In genomic region chr13:108226184-108226583, GRCh38 we compare ENCODE assay signal across 11 cellular contexts. TPM values are rescaled to one million over a fixed set of nuclear protein-coding genes. Genes with fewer than 3 reads are reported as not detected.
DNase-seq lines count a peak whose midpoint lies in the region; ATAC-seq, FAIRE-seq and TF ChIP-seq lines count a peak whose summit lies in the region.
"Had no signal": no experiment of that assay in that cellular context is flagged by ENCODE, and none has a peak within 500 bp of the region (broad histone marks: within the 10 kb centered on the region; RNA-seq: fewer than 3 reads in every experiment).

No MANE protein-coding gene starts in this region.

- H2AFZ ChIP-seq in trophoblast cell (ENCODE audit: insufficient read depth, low read length, poor library complexity), result no peak overlapping the region

- intact Hi-C loops in Right ventricle myocardium inferior (cut with DNase I), result no loop called here

- no peak overlapping the region for H4K8ac ChIP-seq in trophoblast cell (ENCODE audit: low read depth, low read length)

- H2BK120ac ChIP-seq in trophoblast cell (ENCODE audit: insufficient read depth, low read length, poor library complexity), result no peak overlapping the region

- H4K12ac ChIP-seq in trophoblast cell (ENCODE audit: low read depth, low read length), result no peak overlapping the region

- no peak overlapping the region for H3K9ac ChIP-seq in trophoblast cell (ENCODE audit: low read length)

- no peaks in the 10 kb centered on the region for H3K36me3 ChIP-seq in cardiac muscle cell
- peaks cover 3% of the 10 kb centered on the region for H3K36me3 ChIP-seq in bronchial epithelial cell (ENCODE audit: control insufficient read depth, insufficient read depth, low read length)
- H3K36me3 ChIP-seq in trophoblast cell (ENCODE audit: control insufficient read depth in 1 of 2, insufficient read depth in 2 of 2, low read length in 2 of 2), result no peaks in the 10 kb centered on the region

- H3K4me2 ChIP-seq in trophoblast cell (ENCODE audit: low read length), result no peak overlapping the region

- peaks cover 63% of the 10 kb centered on the region for H3K4me1 ChIP-seq in cardiac muscle cell (ENCODE audit: low read depth)
- no peaks in the 10 kb centered on the region for H3K4me1 ChIP-seq in trophoblast cell (ENCODE audit: control insufficient read depth in 1 of 2, insufficient read depth in 2 of 2, low read length in 2 of 2)

- TF ChIP-seq CTCF in cardiac muscle cell (IDR thresholded peaks at IDR 0.05; ENCODE audit: low read depth, low read length) (no peak), bronchial epithelial cell (IDR thresholded peaks at IDR 0.05; ENCODE audit: insufficient read depth, low read length, severe bottlenecking) (no peak)

- no peak overlapping the region for H3K23ac ChIP-seq in trophoblast cell (ENCODE audit: low read length)

- no peak overlapping the region for H4K91ac ChIP-seq in trophoblast cell (ENCODE audit: low read depth, low read length)

- H3K9me3 ChIP-seq in cardiac muscle cell (ENCODE audit: low read depth) (no peaks in the 10 kb centered on the region), trophoblast cell (ENCODE audit: insufficient read depth, low read depth, low read length) (no peaks in the 10 kb centered on the region)
- H3K9me3 ChIP-seq: BLaER1 treated with 17β-estradiol and CSF1 and Interleukin-3, amounts not matched to agents 10 nM and 100 nM had no signal

- H3K79me2 ChIP-seq in trophoblast cell (ENCODE audit: control insufficient read depth, insufficient read depth, low read length, poor library complexity), result no peaks in the 10 kb centered on the region

- no peak overlapping the region for H2BK5ac ChIP-seq in trophoblast cell (ENCODE audit: low read depth, low read length, poor library complexity)

- ATAC-seq in Right ventricle myocardium inferior, result no peak
- ATAC-seq in HG03460 (IDR thresholded peaks at IDR 0.05; ENCODE audit: unreplicated experiment), result peak; percentile 42

- no peaks in the 10 kb centered on the region for H3K79me1 ChIP-seq in trophoblast cell (ENCODE audit: low read length)

- no peak overlapping the region for H3K4ac ChIP-seq in trophoblast cell (ENCODE audit: low read depth, low read length)

- DNase-seq in cardiac muscle cell (ENCODE audit: low read depth in 1 of 2, low spot score in 1 of 2) (peak in 1 of 2 donors; percentile 73), Right ventricle myocardium inferior (ENCODE audit: missing footprints) (no peak), bronchial epithelial cell (ENCODE audit: low read depth) (peak; percentile 8), HT-29 (ENCODE audit: low spot score) (no peak), trophoblast cell (no peak), hepatic stellate cell (ENCODE audit: low spot score) (no peak), NCI-H1048 (lab: John Stamatoyannopoulos, UW) (no peak)
- DNase-seq: activated gamma-delta T cell, KG1 had no signal

- no peak for FAIRE-seq in bronchial epithelial cell (lab: Jason Lieb, UNC)

- no peak overlapping the region for H3K18ac ChIP-seq in trophoblast cell (ENCODE audit: low read length)

- H3K14ac ChIP-seq in trophoblast cell (ENCODE audit: low read length), result no peak overlapping the region

- H3K27me3 ChIP-seq in cardiac muscle cell (no peaks in the 10 kb centered on the region), bronchial epithelial cell (ENCODE audit: control insufficient read depth, insufficient read depth, low read length) (no peaks in the 10 kb centered on the region), trophoblast cell (ENCODE audit: insufficient read depth, low read length) (no peaks in the 10 kb centered on the region)
- H3K27me3 ChIP-seq: BLaER1 treated with 17β-estradiol and CSF1 and Interleukin-3, amounts not matched to agents 10 nM and 100 nM had no signal

- no peak overlapping the region for H2AK5ac ChIP-seq in trophoblast cell (ENCODE audit: low read length)

- H3K4me3 ChIP-seq in cardiac muscle cell (peak overlapping the region; percentile 26), bronchial epithelial cell (ENCODE audit: low read depth, low read length) (no peak overlapping the region), trophoblast cell (ENCODE audit: low read depth, low read length) (no peak overlapping the region)
- H3K4me3 ChIP-seq: BLaER1 treated with 17β-estradiol and CSF1 and Interleukin-3, amounts not matched to agents 10 nM and 100 nM had no signal

- no CpG with 5 or more reads among the region's 1 CpG for WGBS in trophoblast cell (ENCODE audit: extremely low coverage, insufficient coverage, insufficient read length)

- H2BK12ac ChIP-seq in trophoblast cell (ENCODE audit: low read length), result no peak overlapping the region

- peak overlapping the region; percentile 92 for H3K27ac ChIP-seq in cardiac muscle cell
- no peak overlapping the region for H3K27ac ChIP-seq in trophoblast cell (ENCODE audit: low read depth, low read length)

RNA-seq across cellular contexts. Expression of gene ABHD13, which starts 8.0 kb away (rescaled TPM):
- total RNA-seq in cardiac muscle cell (14.2 and 18.0 TPM in 2 replicates), Right ventricle myocardium inferior (4.9 TPM), bronchial epithelial cell (4.7 and 6.0 TPM in 2 replicates)
- polyA plus RNA-seq in cardiac muscle cell, result 19.8 and 20.3 TPM in 2 replicates
- total RNA-seq in HT-29 (2014; rRNA removed; shearing (Covaris generic)), result 3.6 and 5.1 TPM in 2 replicates
- polyA plus RNA-seq in trophoblast cell (2013), result 5.6 and 5.7 TPM in 2 replicates

RNA-seq across cellular contexts. Expression of gene LIG4, which starts 10.8 kb away (rescaled TPM):
- 9.9 and 16.2 TPM in 2 replicates for total RNA-seq in cardiac muscle cell
- polyA plus RNA-seq in cardiac muscle cell, result 8.9 and 14.4 TPM in 2 replicates
- 7.8 TPM for total RNA-seq in Right ventricle myocardium inferior
- 10.5 and 17.0 TPM in 2 replicates for total RNA-seq in bronchial epithelial cell
- 3.7 and 4.3 TPM in 2 replicates for total RNA-seq in HT-29 (2014; rRNA removed; shearing (Covaris generic))
- polyA plus RNA-seq in trophoblast cell (2013), result 7.3 and 7.5 TPM in 2 replicates

RNA-seq across cellular contexts. Expression of gene TNFSF13B, which starts 43.3 kb away (rescaled TPM):
- total RNA-seq in cardiac muscle cell (0.46 and 0.69 TPM in 2 replicates), Right ventricle myocardium inferior (2.1 TPM), bronchial epithelial cell (0.79 and 1.7 TPM in 2 replicates)
- 0.56 and 2.4 TPM in 2 replicates for polyA plus RNA-seq in cardiac muscle cell
- 0.08 and 0.15 TPM in 2 replicates for total RNA-seq in HT-29 (2014; rRNA removed; shearing (Covaris generic))
- 0.52 and 1.1 TPM in 2 replicates for polyA plus RNA-seq in trophoblast cell (2013)
